11 cellular contexts compared by ENCODE assay signal in genomic region chr19:48656840-48657474, GRCh38. TPM values are rescaled to one million over a fixed set of nuclear protein-coding genes. Genes with fewer than 3 reads are reported as not detected.
DNase-seq lines count a peak whose midpoint lies in the region; TF ChIP-seq lines count a peak whose summit lies in the region.
"Had no signal": no experiment of that assay in that cellular context is flagged by ENCODE, and none has a peak within 500 bp of the region (broad histone marks: within the 10 kb centered on the region; RNA-seq: fewer than 3 reads in every experiment).

No MANE protein-coding gene starts in this region.

- H3K4me3 ChIP-seq in foreskin fibroblast (ENCODE audit: low read depth in 1 of 2, low read length in 2 of 2) (no peak overlapping the region), thyroid gland (replicated peaks in 1 of 3) (no peak overlapping the region), vagina (no peak overlapping the region)
- H3K4me3 ChIP-seq: upper lobe of left lung had no signal

- no peak for TF ChIP-seq POLR2A in thyroid gland (IDR thresholded peaks at IDR 0.05)
- TF ChIP-seq POLR2A in vagina (IDR thresholded peaks at IDR 0.05), result no peak

- H3K9me3 ChIP-seq in thyroid gland (no peaks in the 10 kb centered on the region), vagina (no peaks in the 10 kb centered on the region)
- H3K9me3 ChIP-seq: upper lobe of left lung had no signal

- no peak for TF ChIP-seq CTCF in foreskin fibroblast (IDR thresholded peaks at IDR 0.05; ENCODE audit: low read depth, low read length)
- no peak for TF ChIP-seq CTCF in thyroid gland (IDR thresholded peaks at IDR 0.05)
- no peak for TF ChIP-seq CTCF in vagina (IDR thresholded peaks at IDR 0.05)

- H3K4me1 ChIP-seq in thyroid gland, result peaks cover 0 to 3% of the 10 kb centered on the region in 2 donors
- H3K4me1 ChIP-seq in vagina, result no peaks in the 10 kb centered on the region

- H3K27me3 ChIP-seq in thyroid gland (no peaks in the 10 kb centered on the region), vagina (no peaks in the 10 kb centered on the region)
- H3K27me3 ChIP-seq: upper lobe of left lung had no signal

- no peaks in the 10 kb centered on the region for H3K36me3 ChIP-seq in thyroid gland
- no peaks in the 10 kb centered on the region for H3K36me3 ChIP-seq in vagina
- H3K36me3 ChIP-seq: upper lobe of left lung had no signal

- WGBS in thyroid gland, 2 donors, result 27 to 30% methylated on average over 16 of the region's 16 CpGs

- H3K27ac ChIP-seq in thyroid gland (no peak overlapping the region), vagina (no peak overlapping the region)
- H3K27ac ChIP-seq: upper lobe of left lung had no signal

- peak; percentile 49 for DNase-seq in NCI-H2171 treated with DMSO at 0.1 percent for 48 hours (lab: John Stamatoyannopoulos, UW)
- no peak for DNase-seq in NCI-H2171 (lab: John Stamatoyannopoulos, UW)
- peak; percentile 86 for DNase-seq in amniotic epithelial cell (ENCODE audit: low read depth)
- DNase-seq in foreskin fibroblast, result peak; percentile 93 to 96
- DNase-seq in thyroid gland, result peak; percentile 32 to 49
- DNase-seq in cerebellum (ENCODE audit: low spot score), result no peak
- DNase-seq in vagina (ENCODE audit: extremely low spot score in 2 of 2), result no peak
- DNase-seq in NCI-H524 treated with DMSO at 0.1 percent for 48 hours (lab: John Stamatoyannopoulos, UW), result no peak
- DNase-seq: activated CD4-positive, alpha-beta T cell treated with anti-CD3 and anti-CD28 coated beads, Interleukin-2, amount 50 U/mL, for 4 hours; NCI-H1092 treated with DMSO at 0.1 percent for 48 hours; upper lobe of left lung had no signal

- intact Hi-C loops in thyroid gland (cut with DNase I), result no loop called here
- intact Hi-C loops in vagina (cut with DNase I), result no loop called here

RNA-seq across cellular contexts. Expression of gene CA11, which starts 11.0 kb away (rescaled TPM):
- total RNA-seq in thyroid gland (10 to 100 TPM in 1 of 4 donors, 1 to 10 TPM in 3; 4.6 to 13.4 (median 6.3) TPM), cerebellum (13.6 TPM), vagina (7.9 TPM)

RNA-seq across cellular contexts. Expression of gene NTN5, which starts 15.9 kb away (rescaled TPM):
- total RNA-seq in thyroid gland (1 to 10 TPM in 1 of 4 donors, under 1 TPM in 2, not detected in 1; 0.45 to 1.2 (median 0.78) TPM), cerebellum (not detected), vagina (0.98 TPM)

RNA-seq across cellular contexts. Expression of gene DBP, which starts 19.8 kb away (rescaled TPM):
- 10 to 100 TPM; 18.9 to 32.8 (median 25.1) TPM for total RNA-seq in thyroid gland
- 3.2 TPM for total RNA-seq in cerebellum
- total RNA-seq in vagina, result 4.9 TPM

RNA-seq across cellular contexts. Expression of gene SPHK2, which starts 37.7 kb away (rescaled TPM):
- total RNA-seq in thyroid gland (10 to 100 TPM; 17.1 to 45.4 (median 31.4) TPM), cerebellum (9.8 TPM), vagina (19.9 TPM)

RNA-seq across cellular contexts. Expression of gene RPL18, which starts 38.0 kb away (rescaled TPM):
- 1,000 to 10,000 TPM; 1,845 to 2,426 (median 1,951) TPM for total RNA-seq in thyroid gland
- total RNA-seq in cerebellum, result 670 TPM
- total RNA-seq in vagina, result 2,346 TPM

Comparison
In these comparisons a context has a peak if more than half of its experiments do, and no peak if none do; other contexts are left out.
1. DNase-seq: peak in NCI-H2171 treated with DMSO at 0.1 percent for 48 hours (single experiment), amniotic epithelial cell (single experiment), foreskin fibroblast (2 of 2) and thyroid gland (2 of 2); none in NCI-H2171 (single experiment), cerebellum (single experiment), vagina (0 of 2) and NCI-H524 treated with DMSO at 0.1 percent for 48 hours (single experiment).